Comparison of ENCODE assay signal across 7 cellular contexts in genomic region chr1:111593403-111594127, GRCh38. TPM values are rescaled to one million over a fixed set of nuclear protein-coding genes. Genes with fewer than 3 reads are reported as not detected.
DNase-seq lines count a peak whose midpoint lies in the region; ATAC-seq and TF ChIP-seq lines count a peak whose summit lies in the region.

No MANE protein-coding gene starts in this region.

- H3K27ac ChIP-seq in right atrium auricular region, result peak overlapping the region; percentile 86 to 88

- peak overlapping the region; percentile 95 for H3K27ac Mint-ChIP-seq in stimulated activated memory B cell treated with anti-CD40 and anti-IgM and Interleukin-4, amounts not matched to agents 10 μg/mL and 1 μg/mL and 100 μg/mL, for 72 hours

- peaks cover 66% of the 10 kb centered on the region for H3K4me1 Mint-ChIP-seq in stimulated activated memory B cell treated with anti-CD40 and anti-IgM and Interleukin-4, amounts not matched to agents 10 μg/mL and 1 μg/mL and 100 μg/mL, for 72 hours

- ATAC-seq in HG02970 (IDR thresholded peaks at IDR 0.05; ENCODE audit: low FRiP score, unreplicated experiment) (peak; percentile 9), GM18909 (IDR thresholded peaks at IDR 0.05; ENCODE audit: poor library complexity, unreplicated experiment) (no peak)
- ATAC-seq in stimulated activated memory B cell treated with anti-CD40 and anti-IgM and Interleukin-4, amounts not matched to agents 10 μg/mL and 1 μg/mL and 100 μg/mL, for 72 hours, result no peak

- peaks cover 3% of the 10 kb centered on the region for H3K9me3 Mint-ChIP-seq in stimulated activated memory B cell treated with anti-CD40 and anti-IgM and Interleukin-4, amounts not matched to agents 10 μg/mL and 1 μg/mL and 100 μg/mL, for 72 hours

- no peak for TF ChIP-seq CTCF in right atrium auricular region (IDR thresholded peaks at IDR 0.05)

- DNase-seq in SW480 (ENCODE audit: low spot score), result peak; percentile 7
- DNase-seq in right atrium auricular region (ENCODE audit: low spot score), result no peak
- no peak for DNase-seq in NCI-H510A treated with DMSO at 0.1 percent for 48 hours (lab: John Stamatoyannopoulos, UW)
- no peak for DNase-seq in GOT3 (lab: John Stamatoyannopoulos, UW)

- peak overlapping the region in 1 of 2 donors; percentile 16 for H3K4me3 ChIP-seq in right atrium auricular region

- no peaks in the 10 kb centered on the region for H3K27me3 ChIP-seq in right atrium auricular region

- no peak overlapping the region for H3K4me3 Mint-ChIP-seq in stimulated activated memory B cell treated with anti-CD40 and anti-IgM and Interleukin-4, amounts not matched to agents 10 μg/mL and 1 μg/mL and 100 μg/mL, for 72 hours

- H3K9me3 ChIP-seq in right atrium auricular region, result no peaks in the 10 kb centered on the region

- H3K4me1 ChIP-seq in right atrium auricular region, result peaks cover 0 to 41% of the 10 kb centered on the region in 2 donors

- peaks cover 6% of the 10 kb centered on the region for H3K36me3 Mint-ChIP-seq in stimulated activated memory B cell treated with anti-CD40 and anti-IgM and Interleukin-4, amounts not matched to agents 10 μg/mL and 1 μg/mL and 100 μg/mL, for 72 hours

- H3K27me3 Mint-ChIP-seq in stimulated activated memory B cell treated with anti-CD40 and anti-IgM and Interleukin-4, amounts not matched to agents 10 μg/mL and 1 μg/mL and 100 μg/mL, for 72 hours, result no peaks in the 10 kb centered on the region

- H3K36me3 ChIP-seq in right atrium auricular region, result no peaks in the 10 kb centered on the region

RNA-seq across cellular contexts. Expression of gene RAP1A, which starts 26.0 kb away (rescaled TPM):
- 10 to 100 TPM; 62.1 to 72.8 TPM for total RNA-seq in right atrium auricular region
